Comparison of ENCODE assay signal across 29 cellular contexts in the genomic region with DNA sequence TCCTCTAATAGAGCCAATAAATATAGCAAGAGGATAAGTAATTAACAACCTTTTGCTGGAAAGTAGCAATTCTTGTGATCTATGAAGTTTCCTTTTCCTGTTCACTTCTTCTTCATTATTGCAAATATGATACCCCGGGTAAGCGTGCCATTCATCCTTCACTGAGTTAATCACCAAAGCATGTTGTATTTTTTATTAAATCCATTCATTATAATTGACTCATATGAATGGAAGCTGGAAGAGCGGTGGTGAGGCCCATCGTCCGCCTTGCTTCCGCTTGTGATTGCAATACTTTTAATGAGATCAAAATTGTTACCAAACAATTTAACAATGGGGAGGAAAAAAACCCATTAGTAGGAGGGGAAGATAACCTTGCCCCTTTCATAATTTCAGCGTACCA. TPM values are rescaled to one million over a fixed set of nuclear protein-coding genes. Genes with fewer than 3 reads are reported as not detected.
DNase-seq lines count a peak whose midpoint lies in the region; ATAC-seq and TF ChIP-seq lines count a peak whose summit lies in the region.
"Had no signal": no experiment of that assay in that cellular context is flagged by ENCODE, and none has a peak within 500 bp of the region (broad histone marks: within the 10 kb centered on the region; RNA-seq: fewer than 3 reads in every experiment).

No MANE protein-coding gene starts in this region.

- TF ChIP-seq CTCF in BJ (IDR thresholded peaks at IDR 0.05; ENCODE audit: insufficient read depth, low read depth, low read length) (no peak), epithelial cell of esophagus (IDR thresholded peaks at IDR 0.05; ENCODE audit: insufficient read depth, low read depth, low read length, missing control alignments) (no peak)

- H3K9me3 ChIP-seq in aorta (ENCODE audit: control insufficient read depth, low read length): no peaks in the 10 kb centered on the region
- H3K9me3 ChIP-seq: body of pancreas, heart left ventricle, mucosa of descending colon, right lobe of liver had no signal

- DNase-seq in BJ (ENCODE audit: low read depth): peak; percentile 31
- peak; percentile 45 for DNase-seq in HPDE6-E6E7 (ENCODE audit: extremely low spot score)
- peak; percentile 41 for DNase-seq in epithelial cell of esophagus (ENCODE audit: low read depth)
- DNase-seq in non-pigmented ciliary epithelial cell (ENCODE audit: low read depth): peak; percentile 24
- DNase-seq in aorta: no peak
- DNase-seq in KBM-7: no peak
- DNase-seq: activated CD4-positive, alpha-beta T cell treated with anti-CD3 and anti-CD28 coated beads for 1 hour; activated CD8-positive, alpha-beta T cell treated with anti-CD3 and anti-CD28 coated beads, Interleukin-2, amount 10 ng/mL, durations not matched to agents 7 days and 5 days; activated effector memory CD4-positive, alpha-beta T cell treated with anti-CD3 and anti-CD28 coated beads, Interleukin-2, amount 50 U/mL, for 16 hours; activated naive CD8-positive, alpha-beta T cell treated with anti-CD3 and anti-CD28 coated beads, Interleukin-2, amount 10 ng/mL, durations not matched to agents 7 days and 5 days; activated T-cell treated with anti-CD3 and anti-CD28 coated beads for 4 hours; body of pancreas; CD8-positive, alpha-beta T cell; DMS 273 treated with DMSO at 0.1 percent for 48 hours; HCEC 1CT; heart left ventricle; MM.1S; NCI-H1436 treated with DMSO at 0.1 percent for 48 hours; nephron progenitor cell; right lobe of liver; stimulated activated CD4-positive, alpha-beta T cell treated with anti-CD3 and anti-CD28 coated beads, Interleukin-12 subunit alpha, Interleukin-12 subunit beta, amount 100 ng/mL, for 4 hours; stimulated activated CD4-positive, alpha-beta T cell treated with anti-CD3 and anti-CD28 coated beads, Interleukin-4, amount 100 ng/mL, for 1 hour; T-helper 2 cell had no signal

- H3K4me1 ChIP-seq in aorta (ENCODE audit: control insufficient read depth in 1 of 2, insufficient read depth in 2 of 2, low read length in 2 of 2): peaks cover 0 to 6% of the 10 kb centered on the region in 2 donors
- H3K4me1 ChIP-seq: body of pancreas, right lobe of liver had no signal

- ATAC-seq in HG03442 (IDR thresholded peaks at IDR 0.05; ENCODE audit: unreplicated experiment): no peak
- no peak for ATAC-seq in aorta (ENCODE audit: low FRiP score)
- ATAC-seq: activated CD8-positive, alpha-beta T cell treated with anti-CD3 and anti-CD28 coated beads, Interleukin-2, amount 10 ng/mL, durations not matched to agents 7 days and 5 days; body of pancreas; CD8-positive, alpha-beta T cell; right lobe of liver; stimulated activated memory B cell treated with anti-CD40 and anti-IgM and Interleukin-4, amounts not matched to agents 10 μg/mL and 1 μg/mL and 100 μg/mL, for 72 hours had no signal

- intact Hi-C loops in aorta (cut with DNase I): no loop called here

- H3K27ac ChIP-seq in aorta (ENCODE audit: low read depth in 1 of 2, low read length in 2 of 2): no peak overlapping the region
- H3K27ac ChIP-seq: body of pancreas, heart left ventricle, KMS-11, right lobe of liver, SK-N-MC had no signal

- POLR2A ChIA-PET in BJ (lab: Charles Lee): no interaction called here

- WGBS in aorta, 2 donors: 91 to 93% methylated on average over 7 of the region's 7 CpGs

- CTCF ChIA-PET in BJ (lab: Yijun Ruan, JAX): interaction anchor here (0.7 kb wide), 1 partner anchor 972 kb away, joined by 3 read pairs; no protein-coding TSS in a partner anchor

- H3K36me3 ChIP-seq in BJ (ENCODE audit: control insufficient read depth, insufficient read depth, low read length): no peaks in the 10 kb centered on the region
- no peaks in the 10 kb centered on the region for H3K36me3 ChIP-seq in aorta (ENCODE audit: control insufficient read depth in 1 of 2, insufficient read depth in 2 of 2, low read length in 1 of 2)
- H3K36me3 ChIP-seq: heart left ventricle, right lobe of liver had no signal

- in situ Hi-C loops in KBM-7 (cut with MboI; ENCODE audit: low pct_unique_long_range_greater_than_20kb, low sequenced_read_pairs): no loop called here

- H3K4me3 ChIP-seq in BJ (ENCODE audit: low read depth, low read length): no peak overlapping the region
- H3K4me3 ChIP-seq in epithelial cell of esophagus (ENCODE audit: low read length): no peak overlapping the region
- no peak overlapping the region for H3K4me3 ChIP-seq in aorta (ENCODE audit: low read length in 2 of 2)
- H3K4me3 ChIP-seq: body of pancreas, heart left ventricle, lung, mucosa of descending colon, right lobe of liver, SK-N-MC had no signal

- H3K27me3 ChIP-seq in BJ (ENCODE audit: control insufficient read depth, insufficient read depth, low read length): no peaks in the 10 kb centered on the region
- H3K27me3 ChIP-seq in aorta (ENCODE audit: control insufficient read depth in 1 of 2, insufficient read depth in 2 of 2, low read length in 1 of 2): no peaks in the 10 kb centered on the region
- H3K27me3 ChIP-seq: body of pancreas, heart left ventricle, right lobe of liver had no signal

RNA-seq across cellular contexts. Expression of gene TTLL11, which starts 39.2 kb away (rescaled TPM):
- polyA plus RNA-seq in BJ (2011; rRNA removed) (5.6 TPM in 2 replicates), aorta (10 to 100 TPM in 1 of 2 donors, 1 to 10 TPM in 1; 7.7 to 12.9 TPM)
- 4.0 and 5.0 TPM in 2 replicates for polyA minus RNA-seq in BJ (2011; rRNA and poly(A)+ RNA removed)
- total RNA-seq in aorta: 10 to 100 TPM; 23.7 to 31.4 TPM

Comparison
In these comparisons a context has a peak if more than half of its experiments do, and no peak if none do; other contexts are left out.
1. DNase-seq: peak in BJ (single experiment), HPDE6-E6E7 (single experiment), epithelial cell of esophagus (single experiment) and non-pigmented ciliary epithelial cell (single experiment); none in aorta (0 of 2) and KBM-7 (single experiment).